9 cellular contexts compared by ENCODE assay signal in the genomic region with DNA sequence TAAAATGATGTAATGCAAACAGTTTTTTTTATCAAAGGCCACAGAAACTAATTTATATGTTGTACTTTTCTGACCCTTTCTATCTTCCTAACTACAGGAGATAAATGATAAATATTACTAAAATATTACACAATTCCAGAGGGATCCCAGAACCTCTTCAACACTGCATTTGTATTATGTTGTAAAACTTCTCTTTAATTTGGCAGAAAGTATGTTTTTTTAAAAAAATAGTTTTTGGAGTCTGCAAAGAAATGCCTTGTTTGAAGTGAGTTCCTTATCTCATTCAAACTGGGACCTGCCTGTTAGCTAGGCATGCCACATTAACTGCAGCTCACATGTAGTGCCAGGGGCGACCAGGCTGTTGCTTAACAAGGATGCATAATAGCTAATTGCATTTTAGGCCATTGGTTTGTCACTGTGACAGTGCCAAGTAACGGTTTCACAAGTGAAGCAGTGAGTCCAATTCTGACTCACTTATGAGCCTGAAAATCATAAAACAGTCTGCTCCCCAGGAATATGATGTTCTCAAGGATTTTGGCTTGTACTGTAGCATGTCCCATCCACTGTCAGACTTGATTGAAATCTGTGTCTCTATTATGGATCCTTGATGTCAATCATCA.
DNase-seq lines count a peak whose midpoint lies in the region; ATAC-seq, FAIRE-seq and TF ChIP-seq lines count a peak whose summit lies in the region.
"Had no signal": no experiment of that assay in that cellular context is flagged by ENCODE, and none has a peak within 500 bp of the region (broad histone marks: within the 10 kb centered on the region; RNA-seq: fewer than 3 reads in every experiment).

No MANE protein-coding gene starts in this region.

- H3K9me3 ChIP-seq in astrocyte (ENCODE audit: insufficient read depth, low read depth, low read length) = no peaks in the 10 kb centered on the region

- no peak overlapping the region for H3K4me3 ChIP-seq in astrocyte (ENCODE audit: insufficient read depth, low read depth, low read length)
- H3K4me3 ChIP-seq: skin epidermis had no signal

- no peaks in the 10 kb centered on the region for H3K27me3 ChIP-seq in astrocyte (ENCODE audit: insufficient read depth, low read length)

- peak overlapping the region; percentile 9 for H3K27ac ChIP-seq in astrocyte (ENCODE audit: low read depth, low read length)

- no peaks in the 10 kb centered on the region for H3K79me2 ChIP-seq in astrocyte (ENCODE audit: insufficient read depth, low read length)

- H3K4me2 ChIP-seq in astrocyte (ENCODE audit: low read length) = peak overlapping the region; percentile 34

- H2AFZ ChIP-seq in astrocyte (ENCODE audit: low read depth, low read length) = no peak overlapping the region

- peaks cover 19% of the 10 kb centered on the region for H3K4me1 ChIP-seq in astrocyte (ENCODE audit: insufficient read depth, low read length)

- H3K36me3 Mint-ChIP-seq in astrocyte (ENCODE audit: low read depth, unreplicated experiment) = no peaks in the 10 kb centered on the region
- no peaks in the 10 kb centered on the region for H3K36me3 Mint-ChIP-seq in activated T-cell treated with anti-CD3 and anti-CD28 coated beads, Interleukin-2, amount 50 U/mL, for 24 hours (ENCODE audit: low read depth)

- H3K9ac ChIP-seq in astrocyte (ENCODE audit: low read length) = no peak overlapping the region

- no peak overlapping the region for H3K27ac Mint-ChIP-seq in astrocyte (ENCODE audit: unreplicated experiment)
- no peak overlapping the region for H3K27ac Mint-ChIP-seq in activated T-cell treated with anti-CD3 and anti-CD28 coated beads, Interleukin-2, amount 50 U/mL, for 24 hours

- no peak overlapping the region for H3K4me3 Mint-ChIP-seq in astrocyte (ENCODE audit: unreplicated experiment)
- no peak overlapping the region for H3K4me3 Mint-ChIP-seq in activated T-cell treated with anti-CD3 and anti-CD28 coated beads, Interleukin-2, amount 50 U/mL, for 24 hours

- H3K4me1 Mint-ChIP-seq in astrocyte (ENCODE audit: low read depth, unreplicated experiment) = peaks cover 13% of the 10 kb centered on the region
- peaks cover 7% of the 10 kb centered on the region for H3K4me1 Mint-ChIP-seq in activated T-cell treated with anti-CD3 and anti-CD28 coated beads, Interleukin-2, amount 50 U/mL, for 24 hours (ENCODE audit: low read depth)

- H3K9me3 Mint-ChIP-seq in astrocyte (ENCODE audit: unreplicated experiment) = peaks cover 7% of the 10 kb centered on the region
- H3K9me3 Mint-ChIP-seq in activated T-cell treated with anti-CD3 and anti-CD28 coated beads, Interleukin-2, amount 50 U/mL, for 24 hours = no peaks in the 10 kb centered on the region

- FAIRE-seq in astrocyte (lab: Jason Lieb, UNC) = no peak

- H3K36me3 ChIP-seq in astrocyte (ENCODE audit: insufficient read depth, low read length) = no peaks in the 10 kb centered on the region

- ATAC-seq in GM19351 (IDR thresholded peaks at IDR 0.05; ENCODE audit: unreplicated experiment) = no peak
- no peak for ATAC-seq in HG03520 (IDR thresholded peaks at IDR 0.05; ENCODE audit: unreplicated experiment)

- H3K27me3 Mint-ChIP-seq in astrocyte (ENCODE audit: low read depth, unreplicated experiment) = no peaks in the 10 kb centered on the region
- peaks cover 3% of the 10 kb centered on the region for H3K27me3 Mint-ChIP-seq in activated T-cell treated with anti-CD3 and anti-CD28 coated beads, Interleukin-2, amount 50 U/mL, for 24 hours

- no peaks in the 10 kb centered on the region for H4K20me1 ChIP-seq in astrocyte (ENCODE audit: insufficient read depth, low read length)

- peak; percentile 65 for DNase-seq in HCEC 1CT
- DNase-seq in astrocyte (ENCODE audit: low read depth) = peak; percentile 55
- DNase-seq in iris pigment epithelial cell (ENCODE audit: low read depth) = peak; percentile 7
- peak; percentile 73 for DNase-seq in stromal cell of bone marrow (ENCODE audit: low read depth)
- DNase-seq in GM20000 (ENCODE audit: low spot score) = no peak
- no peak for DNase-seq in activated T-cell treated with anti-CD3 and anti-CD28 coated beads, Interleukin-2, amount 50 U/mL, for 24 hours

- TF ChIP-seq CTCF in astrocyte (IDR thresholded peaks at IDR 0.05; ENCODE audit: insufficient read depth, low read depth, low read length) = no peak
- no peak for TF ChIP-seq CTCF in GM20000 (IDR thresholded peaks at IDR 0.05; ENCODE audit: extremely low read depth, missing control alignments)

Comparison
In these comparisons a context has a peak if more than half of its experiments do, and no peak if none do; other contexts are left out.
1. DNase-seq: peak in HCEC 1CT (single experiment), astrocyte (single experiment), iris pigment epithelial cell (single experiment) and stromal cell of bone marrow (single experiment); none in GM20000 (single experiment) and activated T-cell treated with anti-CD3 and anti-CD28 coated beads, Interleukin-2, amount 50 U/mL, for 24 hours (single experiment).